1 cellular context compared by ENCODE assay signal in the genomic region with DNA sequence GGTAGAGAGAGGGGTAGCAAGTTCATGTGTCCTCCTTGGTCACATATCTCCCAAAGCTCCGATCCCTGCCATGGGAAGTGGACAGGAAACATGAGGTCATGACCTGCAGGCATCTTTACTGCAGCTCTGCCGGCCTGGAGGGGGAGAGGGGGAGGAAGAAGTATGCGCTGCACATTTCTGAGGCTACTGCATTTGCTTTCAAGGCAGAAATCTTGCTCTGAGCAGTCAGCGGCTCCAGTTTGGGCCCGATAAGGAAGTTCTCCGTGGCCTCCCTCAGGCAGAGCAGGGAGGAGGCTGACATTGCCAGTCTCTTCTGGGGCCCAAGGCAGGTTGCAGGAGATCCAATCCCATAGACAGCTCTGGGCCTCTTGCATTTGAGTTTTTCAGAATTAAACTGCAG.
A peak's percentile ranks its signal among the peaks of the same experiment; 100 is the strongest.
TF ChIP-seq lines count a peak whose summit lies in the region.

No MANE protein-coding gene starts in this region.

TF ChIP-seq in K562, 482 proteins besides CTCF, POLR2A, EP300 and RAD21 (continued from another document):
- TF ChIP-seq JUN (IDR thresholded peaks at IDR 0.05; ENCODE audit: borderline replicate concordance, low read depth, low read length) (0 out of 2 replicates have a peak, but pooled peaks have one; percentile 15), JUN (CRISPR knock-in tag; IDR thresholded peaks at IDR 0.05; ENCODE audit: borderline replicate concordance) (no peak), TFAM (CRISPR knock-in tag; conservative IDR thresholded peaks at IDR 0.05) (no peak), HCFC1 (IDR thresholded peaks at IDR 0.05; ENCODE audit: low read depth, low read length) (no peak), ARNT (IDR thresholded peaks at IDR 0.05) (no peak), YY1 (IDR thresholded peaks at IDR 0.05; ENCODE audit: borderline replicate concordance in 1 of 3, control insufficient read depth in 1 of 3, extremely low read depth in 1 of 3, insufficient read depth in 3 of 3, insufficient read length in 1 of 3, insufficient replicate concordance in 2 of 3, low read depth in 1 of 3, low read length in 2 of 3) (peak in 1 of 3 experiments; percentile 40), CTBP1 (IDR thresholded peaks at IDR 0.05; ENCODE audit: borderline replicate concordance) (peak; percentile 64; the same call in 1 of the 2 replicates), ZBTB34 (CRISPR knock-in tag; IDR thresholded peaks at IDR 0.05) (no peak), BHLHE40 (IDR thresholded peaks at IDR 0.05; ENCODE audit: low read length) (0 out of 2 replicates have a peak, but pooled peaks have one; percentile 18), ZNF444 (CRISPR knock-in tag; IDR thresholded peaks at IDR 0.05) (no peak), ZNF263 (CRISPR knock-in tag; IDR thresholded peaks at IDR 0.05; ENCODE audit: borderline replicate concordance) (peak; percentile 55; the same call in 1 of the 2 replicates), PHB (CRISPR knock-in tag; IDR thresholded peaks at IDR 0.05) (no peak), SIRT6 (IDR thresholded peaks at IDR 0.05; ENCODE audit: low read depth, low read length) (no peak), ZNF75A (CRISPR knock-in tag; IDR thresholded peaks at IDR 0.05) (no peak), CXXC5 (CRISPR knock-in tag; IDR thresholded peaks at IDR 0.05) (peak; percentile 48), E2F8 (IDR thresholded peaks at IDR 0.05; ENCODE audit: low read depth, partially characterized antibody) (no peak), ZBTB7A (IDR thresholded peaks at IDR 0.05; ENCODE audit: borderline replicate concordance, control insufficient read depth, low read depth, low read length) (peak; percentile 40; the same call in 1 of the 2 replicates), CEBPZ (IDR thresholded peaks at IDR 0.05; ENCODE audit: borderline replicate concordance, low read depth, low read length) (no peak), ZBED1 (IDR thresholded peaks at IDR 0.05) (no peak), CCNT2 (IDR thresholded peaks at IDR 0.05; ENCODE audit: borderline replicate concordance, extremely low read depth, insufficient read length, low read depth, low read length) (no peak)
- TF ChIP-seq, protein P1, sequence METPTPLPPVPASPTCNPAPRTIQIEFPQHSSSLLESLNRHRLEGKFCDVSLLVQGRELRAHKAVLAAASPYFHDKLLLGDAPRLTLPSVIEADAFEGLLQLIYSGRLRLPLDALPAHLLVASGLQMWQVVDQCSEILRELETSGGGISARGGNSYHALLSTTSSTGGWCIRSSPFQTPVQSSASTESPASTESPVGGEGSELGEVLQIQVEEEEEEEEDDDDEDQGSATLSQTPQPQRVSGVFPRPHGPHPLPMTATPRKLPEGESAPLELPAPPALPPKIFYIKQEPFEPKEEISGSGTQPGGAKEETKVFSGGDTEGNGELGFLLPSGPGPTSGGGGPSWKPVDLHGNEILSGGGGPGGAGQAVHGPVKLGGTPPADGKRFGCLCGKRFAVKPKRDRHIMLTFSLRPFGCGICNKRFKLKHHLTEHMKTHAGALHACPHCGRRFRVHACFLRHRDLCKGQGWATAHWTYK (CRISPR knock-in tag; IDR thresholded peaks at IDR 0.05), result peak; percentile 77; the same call in 1 of the 2 replicates
- TF ChIP-seq, protein P2, sequence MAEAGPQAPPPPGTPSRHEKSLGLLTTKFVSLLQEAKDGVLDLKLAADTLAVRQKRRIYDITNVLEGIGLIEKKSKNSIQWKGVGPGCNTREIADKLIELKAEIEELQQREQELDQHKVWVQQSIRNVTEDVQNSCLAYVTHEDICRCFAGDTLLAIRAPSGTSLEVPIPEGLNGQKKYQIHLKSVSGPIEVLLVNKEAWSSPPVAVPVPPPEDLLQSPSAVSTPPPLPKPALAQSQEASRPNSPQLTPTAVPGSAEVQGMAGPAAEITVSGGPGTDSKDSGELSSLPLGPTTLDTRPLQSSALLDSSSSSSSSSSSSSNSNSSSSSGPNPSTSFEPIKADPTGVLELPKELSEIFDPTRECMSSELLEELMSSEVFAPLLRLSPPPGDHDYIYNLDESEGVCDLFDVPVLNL (CRISPR knock-in tag; IDR thresholded peaks at IDR 0.05; ENCODE audit: low read depth), result no peak
- TF ChIP-seq, protein P3, sequence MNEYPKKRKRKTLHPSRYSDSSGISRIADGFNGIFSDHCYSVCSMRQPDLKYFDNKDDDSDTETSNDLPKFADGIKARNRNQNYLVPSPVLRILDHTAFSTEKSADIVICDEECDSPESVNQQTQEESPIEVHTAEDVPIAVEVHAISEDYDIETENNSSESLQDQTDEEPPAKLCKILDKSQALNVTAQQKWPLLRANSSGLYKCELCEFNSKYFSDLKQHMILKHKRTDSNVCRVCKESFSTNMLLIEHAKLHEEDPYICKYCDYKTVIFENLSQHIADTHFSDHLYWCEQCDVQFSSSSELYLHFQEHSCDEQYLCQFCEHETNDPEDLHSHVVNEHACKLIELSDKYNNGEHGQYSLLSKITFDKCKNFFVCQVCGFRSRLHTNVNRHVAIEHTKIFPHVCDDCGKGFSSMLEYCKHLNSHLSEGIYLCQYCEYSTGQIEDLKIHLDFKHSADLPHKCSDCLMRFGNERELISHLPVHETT (CRISPR knock-in tag; conservative IDR thresholded peaks at IDR 0.05 in 1 of 2, IDR thresholded peaks at IDR 0.05 in 1 of 2), result peak in 1 of 2 experiments; percentile 65; a peak in 1 of 4 replicates
